1 cellular context compared by ENCODE assay signal in the genomic region with DNA sequence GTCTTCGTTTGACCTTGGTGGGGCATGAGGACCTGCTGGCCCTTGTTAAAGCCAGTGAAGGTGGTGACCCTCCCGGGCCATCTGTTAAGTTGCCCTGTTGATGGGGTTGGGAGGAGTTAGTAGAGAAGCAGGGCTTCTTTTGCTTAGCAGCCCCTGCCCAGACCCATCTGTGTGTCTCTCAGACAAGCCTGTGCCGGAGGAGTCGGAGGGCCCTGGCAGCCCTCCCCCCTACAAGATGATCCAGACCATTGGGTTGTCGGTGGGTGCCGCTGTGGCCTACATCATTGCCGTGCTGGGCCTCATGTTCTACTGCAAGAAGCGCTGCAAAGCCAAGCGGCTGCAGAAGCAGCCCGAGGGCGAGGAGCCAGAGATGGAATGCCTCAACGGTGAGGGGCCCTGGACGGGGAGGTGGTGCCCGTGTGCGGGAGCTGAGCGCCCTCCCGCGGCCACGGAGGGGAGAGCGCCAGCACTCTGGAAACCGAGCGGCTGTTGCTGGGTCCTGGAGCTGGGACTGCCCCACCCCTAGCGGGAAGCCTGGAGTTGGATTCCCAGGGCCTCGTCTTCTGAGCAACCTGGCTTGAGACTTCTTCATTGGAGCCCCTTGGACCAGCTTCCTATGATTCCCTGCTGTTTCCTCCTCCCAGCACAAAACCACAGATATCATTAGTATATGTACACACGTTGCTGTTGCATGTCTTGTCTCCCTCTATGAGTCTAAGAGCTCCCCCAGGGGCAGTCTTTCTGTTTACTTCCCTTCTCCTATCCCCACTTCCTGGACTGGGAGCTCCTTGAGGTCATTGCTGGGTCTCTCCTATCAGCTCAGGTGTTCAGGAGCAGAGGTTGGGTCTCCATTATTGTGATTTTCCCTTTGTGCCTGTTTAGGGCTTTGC.
TF ChIP-seq lines count a peak whose summit lies in the region.

No MANE protein-coding gene starts in this region.

TF ChIP-seq in HepG2, 621 proteins besides CTCF, POLR2A, EP300 and RAD21 (continued from another document and continues in another):
- TF ChIP-seq, protein P1, sequence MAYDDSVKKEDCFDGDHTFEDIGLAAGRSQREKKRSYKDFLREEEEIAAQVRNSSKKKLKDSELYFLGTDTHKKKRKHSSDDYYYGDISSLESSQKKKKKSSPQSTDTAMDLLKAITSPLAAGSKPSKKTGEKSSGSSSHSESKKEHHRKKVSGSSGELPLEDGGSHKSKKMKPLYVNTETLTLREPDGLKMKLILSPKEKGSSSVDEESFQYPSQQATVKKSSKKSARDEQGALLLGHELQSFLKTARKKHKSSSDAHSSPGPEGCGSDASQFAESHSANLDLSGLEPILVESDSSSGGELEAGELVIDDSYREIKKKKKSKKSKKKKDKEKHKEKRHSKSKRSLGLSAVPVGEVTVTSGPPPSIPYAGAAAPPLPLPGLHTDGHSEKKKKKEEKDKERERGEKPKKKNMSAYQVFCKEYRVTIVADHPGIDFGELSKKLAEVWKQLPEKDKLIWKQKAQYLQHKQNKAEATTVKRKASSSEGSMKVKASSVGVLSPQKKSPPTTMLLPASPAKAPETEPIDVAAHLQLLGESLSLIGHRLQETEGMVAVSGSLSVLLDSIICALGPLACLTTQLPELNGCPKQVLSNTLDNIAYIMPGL (CRISPR knock-in tag; IDR thresholded peaks at IDR 0.05; ENCODE audit: borderline replicate concordance in 1 of 2, low read depth in 1 of 2), result peak; percentile 85 to 92
- TF ChIP-seq, protein P2, sequence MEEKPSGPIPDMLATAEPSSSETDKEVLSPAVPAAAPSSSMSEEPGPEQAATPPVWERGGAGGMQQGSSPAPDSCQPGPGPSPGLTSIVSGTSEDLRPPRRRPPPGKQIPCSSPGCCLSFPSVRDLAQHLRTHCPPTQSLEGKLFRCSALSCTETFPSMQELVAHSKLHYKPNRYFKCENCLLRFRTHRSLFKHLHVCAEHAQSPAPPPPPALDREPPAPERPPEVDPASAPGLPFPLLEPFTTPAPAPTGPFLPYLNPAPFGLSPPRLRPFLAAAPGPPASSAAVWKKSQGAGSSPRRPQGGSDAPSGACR (CRISPR knock-in tag; IDR thresholded peaks at IDR 0.05), result 0 out of 2 replicates have a peak, but pooled peaks have one; percentile 59
- no peak for TF ChIP-seq NCOA2 (CRISPR knock-in tag; IDR thresholded peaks at IDR 0.05)
- 0 out of 2 replicates have a peak, but pooled peaks have one; percentile 78 for TF ChIP-seq DNMT3B (CRISPR knock-in tag; conservative IDR thresholded peaks at IDR 0.05)
- TF ChIP-seq, protein P3, sequence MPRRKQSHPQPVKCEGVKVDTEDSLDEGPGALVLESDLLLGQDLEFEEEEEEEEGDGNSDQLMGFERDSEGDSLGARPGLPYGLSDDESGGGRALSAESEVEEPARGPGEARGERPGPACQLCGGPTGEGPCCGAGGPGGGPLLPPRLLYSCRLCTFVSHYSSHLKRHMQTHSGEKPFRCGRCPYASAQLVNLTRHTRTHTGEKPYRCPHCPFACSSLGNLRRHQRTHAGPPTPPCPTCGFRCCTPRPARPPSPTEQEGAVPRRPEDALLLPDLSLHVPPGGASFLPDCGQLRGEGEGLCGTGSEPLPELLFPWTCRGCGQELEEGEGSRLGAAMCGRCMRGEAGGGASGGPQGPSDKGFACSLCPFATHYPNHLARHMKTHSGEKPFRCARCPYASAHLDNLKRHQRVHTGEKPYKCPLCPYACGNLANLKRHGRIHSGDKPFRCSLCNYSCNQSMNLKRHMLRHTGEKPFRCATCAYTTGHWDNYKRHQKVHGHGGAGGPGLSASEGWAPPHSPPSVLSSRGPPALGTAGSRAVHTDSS (CRISPR knock-in tag; conservative IDR thresholded peaks at IDR 0.05), result no peak; the same call in 1 of the 2 replicates
- TF ChIP-seq SNAPC2 (CRISPR knock-in tag; IDR thresholded peaks at IDR 0.05), result no peak
- TF ChIP-seq WIZ (CRISPR knock-in tag; IDR thresholded peaks at IDR 0.05), result no peak
- TF ChIP-seq, protein P4, sequence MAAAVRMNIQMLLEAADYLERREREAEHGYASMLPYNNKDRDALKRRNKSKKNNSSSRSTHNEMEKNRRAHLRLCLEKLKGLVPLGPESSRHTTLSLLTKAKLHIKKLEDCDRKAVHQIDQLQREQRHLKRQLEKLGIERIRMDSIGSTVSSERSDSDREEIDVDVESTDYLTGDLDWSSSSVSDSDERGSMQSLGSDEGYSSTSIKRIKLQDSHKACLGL (CRISPR knock-in tag; IDR thresholded peaks at IDR 0.05), result no peak; the same call in 1 of the 2 replicates
- TF ChIP-seq, protein P5, sequence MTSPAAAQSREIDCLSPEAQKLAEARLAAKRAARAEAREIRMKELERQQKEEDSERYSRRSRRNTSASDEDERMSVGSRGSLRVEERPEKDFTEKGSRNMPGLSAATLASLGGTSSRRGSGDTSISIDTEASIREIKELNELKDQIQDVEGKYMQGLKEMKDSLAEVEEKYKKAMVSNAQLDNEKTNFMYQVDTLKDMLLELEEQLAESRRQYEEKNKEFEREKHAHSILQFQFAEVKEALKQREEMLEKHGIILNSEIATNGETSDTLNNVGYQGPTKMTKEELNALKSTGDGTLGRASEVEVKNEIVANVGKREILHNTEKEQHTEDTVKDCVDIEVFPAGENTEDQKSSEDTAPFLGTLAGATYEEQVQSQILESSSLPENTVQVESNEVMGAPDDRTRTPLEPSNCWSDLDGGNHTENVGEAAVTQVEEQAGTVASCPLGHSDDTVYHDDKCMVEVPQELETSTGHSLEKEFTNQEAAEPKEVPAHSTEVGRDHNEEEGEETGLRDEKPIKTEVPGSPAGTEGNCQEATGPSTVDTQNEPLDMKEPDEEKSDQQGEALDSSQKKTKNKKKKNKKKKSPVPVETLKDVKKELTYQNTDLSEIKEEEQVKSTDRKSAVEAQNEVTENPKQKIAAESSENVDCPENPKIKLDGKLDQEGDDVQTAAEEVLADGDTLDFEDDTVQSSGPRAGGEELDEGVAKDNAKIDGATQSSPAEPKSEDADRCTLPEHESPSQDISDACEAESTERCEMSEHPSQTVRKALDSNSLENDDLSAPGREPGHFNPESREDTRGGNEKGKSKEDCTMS (CRISPR knock-in tag; conservative IDR thresholded peaks at IDR 0.05), result no peak
- TF ChIP-seq ZNF569 (CRISPR knock-in tag; IDR thresholded peaks at IDR 0.05; ENCODE audit: borderline replicate concordance), result no peak
- TF ChIP-seq BRCA1 (CRISPR knock-in tag; IDR thresholded peaks at IDR 0.05), result no peak
- peak; percentile 84; the same call in 1 of the 2 replicates for TF ChIP-seq DNMT1 (CRISPR knock-in tag; IDR thresholded peaks at IDR 0.05)
- peak; percentile 60; the same call in 1 of the 2 replicates for TF ChIP-seq ZSCAN9 (CRISPR knock-in tag; IDR thresholded peaks at IDR 0.05; ENCODE audit: borderline replicate concordance)
- peak; percentile 87 for TF ChIP-seq HOXA5 (CRISPR knock-in tag; IDR thresholded peaks at IDR 0.05)
- TF ChIP-seq HOXA3 (CRISPR knock-in tag; IDR thresholded peaks at IDR 0.05), result peak; percentile 66; the same call in 1 of the 2 replicates
- TF ChIP-seq ZSCAN20 (CRISPR knock-in tag; IDR thresholded peaks at IDR 0.05; ENCODE audit: borderline replicate concordance), result peak; percentile 79; the same call in 1 of the 2 replicates
- TF ChIP-seq ZNF782 (CRISPR knock-in tag; IDR thresholded peaks at IDR 0.05; ENCODE audit: borderline replicate concordance), result peak; percentile 65; the same call in 1 of the 2 replicates
- TF ChIP-seq, protein P6, sequence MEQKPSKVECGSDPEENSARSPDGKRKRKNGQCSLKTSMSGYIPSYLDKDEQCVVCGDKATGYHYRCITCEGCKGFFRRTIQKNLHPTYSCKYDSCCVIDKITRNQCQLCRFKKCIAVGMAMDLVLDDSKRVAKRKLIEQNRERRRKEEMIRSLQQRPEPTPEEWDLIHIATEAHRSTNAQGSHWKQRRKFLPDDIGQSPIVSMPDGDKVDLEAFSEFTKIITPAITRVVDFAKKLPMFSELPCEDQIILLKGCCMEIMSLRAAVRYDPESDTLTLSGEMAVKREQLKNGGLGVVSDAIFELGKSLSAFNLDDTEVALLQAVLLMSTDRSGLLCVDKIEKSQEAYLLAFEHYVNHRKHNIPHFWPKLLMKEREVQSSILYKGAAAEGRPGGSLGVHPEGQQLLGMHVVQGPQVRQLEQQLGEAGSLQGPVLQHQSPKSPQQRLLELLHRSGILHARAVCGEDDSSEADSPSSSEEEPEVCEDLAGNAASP (CRISPR knock-in tag; IDR thresholded peaks at IDR 0.05; ENCODE audit: borderline replicate concordance), result peak; percentile 68; the same call in 1 of the 2 replicates
- TF ChIP-seq ZNF614 (CRISPR knock-in tag; IDR thresholded peaks at IDR 0.05; ENCODE audit: borderline replicate concordance), result peak; percentile 78
- TF ChIP-seq ZNF674 (CRISPR knock-in tag; IDR thresholded peaks at IDR 0.05; ENCODE audit: low read depth), result 0 out of 2 replicates have a peak, but pooled peaks have one; percentile 60
- TF ChIP-seq MED1 (CRISPR knock-in tag; IDR thresholded peaks at IDR 0.05), result peak; percentile 69
- TF ChIP-seq KLF16 (CRISPR knock-in tag; IDR thresholded peaks at IDR 0.05), result peak in 1 of 2 experiments; percentile 84; a peak in 1 of 4 replicates
- TF ChIP-seq ZNF660 (CRISPR knock-in tag; IDR thresholded peaks at IDR 0.05; ENCODE audit: borderline replicate concordance, low read depth), result no peak
- TF ChIP-seq TP53 (CRISPR knock-in tag; conservative IDR thresholded peaks at IDR 0.05), result 0 out of 2 replicates have a peak, but pooled peaks have one; percentile 26
- no peak; the same call in 1 of the 2 replicates for TF ChIP-seq ZSCAN29 (CRISPR knock-in tag; conservative IDR thresholded peaks at IDR 0.05)
- TF ChIP-seq, protein P7, sequence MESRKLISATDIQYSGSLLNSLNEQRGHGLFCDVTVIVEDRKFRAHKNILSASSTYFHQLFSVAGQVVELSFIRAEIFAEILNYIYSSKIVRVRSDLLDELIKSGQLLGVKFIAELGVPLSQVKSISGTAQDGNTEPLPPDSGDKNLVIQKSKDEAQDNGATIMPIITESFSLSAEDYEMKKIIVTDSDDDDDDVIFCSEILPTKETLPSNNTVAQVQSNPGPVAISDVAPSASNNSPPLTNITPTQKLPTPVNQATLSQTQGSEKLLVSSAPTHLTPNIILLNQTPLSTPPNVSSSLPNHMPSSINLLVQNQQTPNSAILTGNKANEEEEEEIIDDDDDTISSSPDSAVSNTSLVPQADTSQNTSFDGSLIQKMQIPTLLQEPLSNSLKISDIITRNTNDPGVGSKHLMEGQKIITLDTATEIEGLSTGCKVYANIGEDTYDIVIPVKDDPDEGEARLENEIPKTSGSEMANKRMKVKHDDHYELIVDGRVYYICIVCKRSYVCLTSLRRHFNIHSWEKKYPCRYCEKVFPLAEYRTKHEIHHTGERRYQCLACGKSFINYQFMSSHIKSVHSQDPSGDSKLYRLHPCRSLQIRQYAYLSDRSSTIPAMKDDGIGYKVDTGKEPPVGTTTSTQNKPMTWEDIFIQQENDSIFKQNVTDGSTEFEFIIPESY (CRISPR knock-in tag; IDR thresholded peaks at IDR 0.05), result peak; percentile 65; the same call in 1 of the 2 replicates
- TF ChIP-seq ZFY (CRISPR knock-in tag; IDR thresholded peaks at IDR 0.05), result peak; percentile 63
- TF ChIP-seq, protein P8, sequence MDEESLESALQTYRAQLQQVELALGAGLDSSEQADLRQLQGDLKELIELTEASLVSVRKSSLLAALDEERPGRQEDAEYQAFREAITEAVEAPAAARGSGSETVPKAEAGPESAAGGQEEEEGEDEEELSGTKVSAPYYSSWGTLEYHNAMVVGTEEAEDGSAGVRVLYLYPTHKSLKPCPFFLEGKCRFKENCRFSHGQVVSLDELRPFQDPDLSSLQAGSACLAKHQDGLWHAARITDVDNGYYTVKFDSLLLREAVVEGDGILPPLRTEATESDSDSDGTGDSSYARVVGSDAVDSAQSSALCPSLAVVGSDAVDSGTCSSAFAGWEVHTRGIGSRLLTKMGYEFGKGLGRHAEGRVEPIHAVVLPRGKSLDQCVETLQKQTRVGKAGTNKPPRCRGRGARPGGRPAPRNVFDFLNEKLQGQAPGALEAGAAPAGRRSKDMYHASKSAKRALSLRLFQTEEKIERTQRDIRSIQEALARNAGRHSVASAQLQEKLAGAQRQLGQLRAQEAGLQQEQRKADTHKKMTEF (CRISPR knock-in tag; IDR thresholded peaks at IDR 0.05), result peak; percentile 81
- TF ChIP-seq, protein P9, sequence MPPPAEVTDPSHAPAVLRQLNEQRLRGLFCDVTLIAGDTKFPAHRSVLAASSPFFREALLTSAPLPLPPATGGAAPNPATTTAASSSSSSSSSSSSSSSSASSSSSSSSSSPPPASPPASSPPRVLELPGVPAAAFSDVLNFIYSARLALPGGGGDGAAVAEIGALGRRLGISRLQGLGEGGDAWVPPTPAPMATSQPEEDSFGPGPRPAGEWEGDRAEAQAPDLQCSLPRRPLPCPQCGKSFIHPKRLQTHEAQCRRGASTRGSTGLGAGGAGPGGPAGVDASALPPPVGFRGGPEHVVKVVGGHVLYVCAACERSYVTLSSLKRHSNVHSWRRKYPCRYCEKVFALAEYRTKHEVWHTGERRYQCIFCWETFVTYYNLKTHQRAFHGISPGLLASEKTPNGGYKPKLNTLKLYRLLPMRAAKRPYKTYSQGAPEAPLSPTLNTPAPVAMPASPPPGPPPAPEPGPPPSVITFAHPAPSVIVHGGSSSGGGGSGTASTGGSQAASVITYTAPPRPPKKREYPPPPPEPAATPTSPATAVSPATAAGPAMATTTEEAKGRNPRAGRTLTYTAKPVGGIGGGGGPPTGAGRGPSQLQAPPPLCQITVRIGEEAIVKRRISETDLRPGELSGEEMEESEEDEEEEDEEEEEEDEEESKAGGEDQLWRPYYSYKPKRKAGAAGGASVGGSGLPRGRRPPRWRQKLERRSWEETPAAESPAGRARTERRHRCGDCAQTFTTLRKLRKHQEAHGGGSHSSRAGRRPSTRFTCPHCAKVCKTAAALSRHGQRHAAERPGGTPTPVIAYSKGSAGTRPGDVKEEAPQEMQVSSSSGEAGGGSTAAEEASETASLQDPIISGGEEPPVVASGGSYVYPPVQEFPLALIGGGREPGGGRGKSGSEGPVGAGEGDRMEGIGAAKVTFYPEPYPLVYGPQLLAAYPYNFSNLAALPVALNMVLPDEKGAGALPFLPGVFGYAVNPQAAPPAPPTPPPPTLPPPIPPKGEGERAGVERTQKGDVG (CRISPR knock-in tag; IDR thresholded peaks at IDR 0.05; ENCODE audit: borderline replicate concordance), result peak; percentile 60; the same call in 1 of the 2 replicates
- TF ChIP-seq MEIS1 (CRISPR knock-in tag; IDR thresholded peaks at IDR 0.05; ENCODE audit: borderline replicate concordance), result peak; percentile 56; the same call in 1 of the 2 replicates
- TF ChIP-seq IKZF4 (CRISPR knock-in tag; IDR thresholded peaks at IDR 0.05; ENCODE audit: borderline replicate concordance, low read depth, not compliant biosample characterization), result no peak
- TF ChIP-seq ESRRA (CRISPR knock-in tag; IDR thresholded peaks at IDR 0.05; ENCODE audit: low read depth), result 0 out of 2 replicates have a peak, but pooled peaks have one; percentile 31
- 0 out of 2 replicates have a peak, but pooled peaks have one; percentile 49 for TF ChIP-seq DR1 (CRISPR knock-in tag; IDR thresholded peaks at IDR 0.05)
- no peak for TF ChIP-seq KLF15 (CRISPR knock-in tag; IDR thresholded peaks at IDR 0.05; ENCODE audit: borderline replicate concordance)
- no peak for TF ChIP-seq NR2F6 (IDR thresholded peaks at IDR 0.05)
- peak; percentile 56 for TF ChIP-seq NR2F6 (CRISPR knock-in tag; IDR thresholded peaks at IDR 0.05)
- peak; percentile 76 for TF ChIP-seq KAT8 (CRISPR knock-in tag; IDR thresholded peaks at IDR 0.05)
- peak; percentile 81; the same call in 1 of the 2 replicates for TF ChIP-seq ZMAT3 (CRISPR knock-in tag; conservative IDR thresholded peaks at IDR 0.05)
